25 cellular contexts compared by ENCODE assay signal in the genomic region with DNA sequence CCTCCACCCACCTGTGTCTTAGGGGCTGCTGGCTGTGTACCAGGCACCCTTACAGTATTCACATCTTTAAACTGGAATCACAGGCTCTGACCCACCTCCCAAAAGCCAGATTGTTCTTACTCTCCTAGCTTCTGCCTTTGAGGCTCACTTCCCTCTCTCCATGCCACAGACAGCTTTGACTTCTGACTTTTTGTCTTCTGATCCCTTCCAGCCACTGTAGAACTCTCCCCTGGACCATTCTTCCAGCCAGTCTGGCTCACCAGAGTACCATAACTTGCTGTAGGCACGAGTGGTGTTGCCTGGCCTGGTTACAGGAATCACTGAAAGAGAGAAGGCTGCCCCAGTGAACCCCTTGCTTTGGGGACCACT. TPM values are rescaled to one million over a fixed set of nuclear protein-coding genes. Genes with fewer than 3 reads are reported as not detected.
DNase-seq lines count a peak whose midpoint lies in the region; ATAC-seq, FAIRE-seq and TF ChIP-seq lines count a peak whose summit lies in the region.
"Had no signal": no experiment of that assay in that cellular context is flagged by ENCODE, and none has a peak within 500 bp of the region (broad histone marks: within the 10 kb centered on the region; RNA-seq: fewer than 3 reads in every experiment).

No MANE protein-coding gene starts in this region.

- H3K4me1 ChIP-seq in Karpas-422 (ENCODE audit: low read length) = peaks cover 51% of the 10 kb centered on the region
- peaks cover 46% of the 10 kb centered on the region for H3K4me1 ChIP-seq in OCI-LY7 (ENCODE audit: insufficient read depth, low read length, poor library complexity, severe bottlenecking)
- peaks cover 16% of the 10 kb centered on the region for H3K4me1 ChIP-seq in PC-9 (replicated peaks; ENCODE audit: insufficient read depth)
- H3K4me1 ChIP-seq: BE2C had no signal

- H3K9me3 ChIP-seq in Karpas-422 (ENCODE audit: low read length) (no peaks in the 10 kb centered on the region), OCI-LY7 (ENCODE audit: low read length) (no peaks in the 10 kb centered on the region), PC-9 (ENCODE audit: insufficient read depth, low read depth) (no peaks in the 10 kb centered on the region)
- H3K9me3 ChIP-seq: BE2C had no signal

- BruUV-seq in OCI-LY7 (replicated peaks; lab: Mats Ljungman, UMichigan) (no TSS peak), PC-9 (replicated peaks; lab: Mats Ljungman, UMichigan) (no TSS peak)

- no peaks in the 10 kb centered on the region for H3K36me3 Mint-ChIP-seq in brain
- H3K36me3 Mint-ChIP-seq: CD4-positive, CD25-positive, alpha-beta regulatory T cell; CD8-positive, alpha-beta memory T cell had no signal

- no peaks in the 10 kb centered on the region for H3K27me3 ChIP-seq in Karpas-422 (ENCODE audit: low read length)
- H3K27me3 ChIP-seq in PC-9 (ENCODE audit: insufficient read depth, low read depth) = peaks cover 24% of the 10 kb centered on the region

- H3K4me1 Mint-ChIP-seq in brain = peaks cover 37% of the 10 kb centered on the region

- no peak for FAIRE-seq in RCC 7860 (lab: Jason Lieb, UNC)
- FAIRE-seq: A204.1, GM12878, HTR-8/SVneo had no signal

- H3F3A ChIP-seq in PC-9 (ENCODE audit: insufficient read depth, low read depth) = no peaks in the 10 kb centered on the region

- ATAC-seq in left colon (peak; percentile 44), HG03159 (IDR thresholded peaks at IDR 0.05; ENCODE audit: unreplicated experiment) (no peak)
- ATAC-seq: GM12878 had no signal

- CTCF ChIA-PET in OCI-LY7 (lab: Charles Lee; ENCODE audit: unreplicated experiment) = interaction anchor here (1.1 kb wide), 1 partner anchor 17 kb away, joined by 3 read pairs; no protein-coding TSS in a partner anchor
- CTCF ChIA-PET in PC-9 (lab: Charles Lee) = no interaction called here

- H2AFZ ChIP-seq in Karpas-422 (ENCODE audit: low read length) = no peak overlapping the region; the same call in 1 of the 2 replicates
- peak overlapping the region; percentile 44; the same call in 1 of the 2 replicates for H2AFZ ChIP-seq in OCI-LY7 (ENCODE audit: low read length)
- H2AFZ ChIP-seq in PC-9 = no peak overlapping the region

- H3K4me3 ChIP-seq in Karpas-422 (ENCODE audit: low read length) (peak overlapping the region; percentile 23; the same call in 1 of the 2 replicates), OCI-LY7 (ENCODE audit: low read depth, low read length, poor library complexity, severe bottlenecking) (no peak overlapping the region), PC-9 (no peak overlapping the region)
- H3K4me3 ChIP-seq: GM12878 had no signal

- no peak for TF ChIP-seq CTCF in OCI-LY7 (conservative IDR thresholded peaks at IDR 0.05; ENCODE audit: low read length)
- no peak for TF ChIP-seq CTCF in brain (conservative IDR thresholded peaks at IDR 0.05)
- no peak for TF ChIP-seq CTCF in PC-9 (conservative IDR thresholded peaks at IDR 0.05)

- POLR2A ChIA-PET in OCI-LY7 (lab: Charles Lee) (interaction anchor here (0.9 to 2.3 kb wide), 8 partner anchors 9 to 82 kb away, joined by 3 to 10 read pairs (median 4); partner anchors contain the start of gene PARP1), PC-9 (lab: Charles Lee; ENCODE audit: unreplicated experiment) (interaction anchor here (0.6 kb wide), 1 partner anchor 14 kb away, joined by 7 read pairs; no protein-coding TSS in a partner anchor)

- H3K9me2 ChIP-seq in Karpas-422 (replicated peaks; ENCODE audit: insufficient read depth, low read length) (no peaks in the 10 kb centered on the region), OCI-LY7 (ENCODE audit: insufficient read depth, low read length) (no peaks in the 10 kb centered on the region), PC-9 (ENCODE audit: insufficient read depth) (no peaks in the 10 kb centered on the region)

- H3K79me2 ChIP-seq in Karpas-422 (ENCODE audit: low read length) (no peaks in the 10 kb centered on the region), OCI-LY7 (ENCODE audit: insufficient read depth, low read depth, low read length) (no peaks in the 10 kb centered on the region), PC-9 (ENCODE audit: low read depth) (no peaks in the 10 kb centered on the region)

- H3K9me3 Mint-ChIP-seq in brain = peaks cover 0 to 8% (median 3%) of the 10 kb centered on the region in 5 experiments
- H3K9me3 Mint-ChIP-seq: CD8-positive, alpha-beta memory T cell had no signal

- H3K27ac ChIP-seq in Karpas-422 (ENCODE audit: low read length) (peak overlapping the region; percentile 45), OCI-LY7 (ENCODE audit: low read depth, low read length, poor library complexity, severe bottlenecking) (peak overlapping the region; percentile 33), PC-9 (no peak overlapping the region)

- H3K36me3 ChIP-seq in Karpas-422 (ENCODE audit: insufficient read depth, low read length) = no peaks in the 10 kb centered on the region
- no peaks in the 10 kb centered on the region for H3K36me3 ChIP-seq in OCI-LY7 (ENCODE audit: insufficient read depth, low read length)
- H3K36me3 ChIP-seq in PC-9 (ENCODE audit: low read depth) = no peaks in the 10 kb centered on the region
- H3K36me3 ChIP-seq: BE2C had no signal

- peak overlapping the region; percentile 52 for H3K9ac ChIP-seq in Karpas-422 (ENCODE audit: low read length)

- peak overlapping the region in 3 of 5 experiments; percentile 65 to 76 (median 67) for H3K27ac Mint-ChIP-seq in brain

- peak overlapping the region; percentile 50 for H3K4me2 ChIP-seq in Karpas-422 (ENCODE audit: low read depth, low read length, poor library complexity, severe bottlenecking)
- H3K4me2 ChIP-seq in OCI-LY7 (ENCODE audit: low read length) = peak overlapping the region; percentile 52
- H3K4me2 ChIP-seq in PC-9 = no peak overlapping the region

- H4K20me1 ChIP-seq in Karpas-422 (ENCODE audit: insufficient read depth, low read depth, low read length) (no peaks in the 10 kb centered on the region), OCI-LY7 (ENCODE audit: insufficient read depth, low read length) (no peaks in the 10 kb centered on the region), PC-9 (ENCODE audit: insufficient read depth) (no peaks in the 10 kb centered on the region)

- intact Hi-C loops in OCI-LY7 (cut with micrococcal nuclease; ENCODE audit: unreplicated experiment) (no loop called here), left colon (cut with DNase I, micrococcal nuclease) (no loop called here), PC-9 (cut with micrococcal nuclease; ENCODE audit: unreplicated experiment) (no loop called here)

- DNase-seq in Karpas-422 = peak; percentile 61
- DNase-seq in OCI-LY7 (ENCODE audit: low spot score) = no peak
- DNase-seq in left colon = no peak
- no peak for DNase-seq in SKM-1 (lab: John Stamatoyannopoulos, UW; ENCODE audit: unreplicated experiment)
- no peak for DNase-seq in RCC 7860 (ENCODE audit: low spot score)
- no peak for DNase-seq in PC-9
- DNase-seq: ACHN; BE2C; C1 segment of cervical spinal cord; CD4-positive, CD25-positive, alpha-beta regulatory T cell; CD8-positive, alpha-beta memory T cell; COR-L47; DMS 273 treated with DMSO at 0.1 percent for 48 hours; DMS53; DND-41; EL; HCEC 1CT; IMR-90 had no signal

- H3K27me3 Mint-ChIP-seq in brain = peaks cover 4% of the 10 kb centered on the region

- no peak overlapping the region for H3K4me3 Mint-ChIP-seq in brain
- H3K4me3 Mint-ChIP-seq: CD4-positive, CD25-positive, alpha-beta regulatory T cell; CD8-positive, alpha-beta memory T cell had no signal

RNA-seq across cellular contexts. Expression of gene STUM, which starts 58.1 kb away (rescaled TPM):
- 0.04 and 0.15 TPM in 2 replicates for total RNA-seq in Karpas-422 (2014; rRNA removed; shearing (Covaris generic); ENCODE audit: low replicate concordance)
- not detected in 2 replicates for total RNA-seq in OCI-LY7 (2014; rRNA removed; shearing (Covaris generic))
- total RNA-seq in OCI-LY7 (2022) = not detected in 2 replicates
- polyA plus RNA-seq in brain (ENCODE audit: insufficient read depth, low read depth, low replicate concordance) = 8.0 TPM
- 1 to 10 TPM; 1.4 to 3.9 TPM for total RNA-seq in left colon
- not detected in 2 replicates for total RNA-seq in PC-9 (2021)
- total RNA-seq: CD4-positive, CD25-positive, alpha-beta regulatory T cell; CD8-positive, alpha-beta memory T cell; G401; H4; IMR-90 had no signal
- polyA plus RNA-seq: IMR-90 had no signal
